Comparison of ENCODE assay signal across 36 cellular contexts in the genomic region with DNA sequence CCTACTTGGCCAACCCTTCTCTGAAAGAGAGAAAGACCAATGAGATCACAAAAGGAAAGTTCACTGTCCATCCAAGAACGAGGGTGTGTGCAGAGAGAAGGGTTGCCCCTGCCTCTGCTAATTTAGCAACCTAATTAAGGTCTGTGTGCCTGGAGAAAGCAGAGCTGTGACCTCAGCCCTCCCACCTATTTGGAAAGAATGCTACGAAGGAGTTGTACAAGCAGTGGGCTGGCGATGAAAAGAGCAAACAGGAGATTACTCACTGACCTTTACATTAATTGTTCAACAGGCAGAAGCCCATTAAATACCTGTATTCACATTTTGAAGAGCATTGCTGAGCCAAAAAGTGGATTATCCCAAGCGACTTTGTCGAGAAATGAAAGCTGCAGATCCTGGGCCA.
"Had no signal": no experiment of that assay in that cellular context is flagged by ENCODE, and none has a peak within 500 bp of the region (broad histone marks: within the 10 kb centered on the region; RNA-seq: fewer than 3 reads in every experiment).

No MANE protein-coding gene starts in this region.

- H3K36me3 Mint-ChIP-seq: activated CD4-positive, alpha-beta memory T cell treated with anti-CD3 and anti-CD28 coated beads for 36 hours; activated naive CD4-positive, alpha-beta T cell treated with anti-CD3 and anti-CD28 coated beads, Interleukin-2, amount 50 U/mL, for 72 hours; activated naive CD8-positive, alpha-beta T cell treated with anti-CD3 and anti-CD28 coated beads for 36 hours; T-cell had no signal

- H3K27me3 Mint-ChIP-seq: activated B cell treated with CpG ODN at 0.5 μM for 24 hours had no signal

- H3K4me3 Mint-ChIP-seq: activated B cell treated with CpG ODN at 0.5 μM for 24 hours; activated CD4-positive, alpha-beta memory T cell treated with anti-CD3 and anti-CD28 coated beads for 36 hours; activated CD4-positive, alpha-beta T cell treated with anti-CD3 and anti-CD28 coated beads for 36 hours; activated CD8-positive, alpha-beta T cell treated with anti-CD3 and anti-CD28 coated beads for 36 hours; activated naive CD4-positive, alpha-beta T cell treated with anti-CD3 and anti-CD28 coated beads for 36 hours; activated naive CD8-positive, alpha-beta T cell treated with anti-CD3 and anti-CD28 coated beads for 36 hours; activated T-cell treated with anti-CD3 and anti-CD28 coated beads, Interleukin-2, amount 50 U/mL, for 4 hours; activated T-cell treated with anti-CD3 and anti-CD28 coated beads, Interleukin-2, amount 50 U/mL, for 72 hours; activated T-helper 1 cell treated with anti-CD3 and anti-CD28 coated beads, Interleukin-12 subunit alpha, Interleukin-12 subunit beta, Interleukin-2, Interleukin-4 antibody, amounts not matched to agents 30 ng/mL and 10 ng/mL and 1 ng/mL, durations not matched to agents 14 hours and 24 hours and 36 hours; activated T-helper 17 cell treated with anti-CD3 and anti-CD28 coated beads, Interleukin-2, amount 50 U/mL, for 72 hours; T-cell; T-helper 1 cell treated with Interleukin-12 subunit alpha and Interleukin-12 subunit beta and Interleukin-4 antibody, amounts not matched to agents 30 μg/mL and 1 μg/mL, for 36 hours; T-helper 2 cell treated with Interferon-gamma antibody and Interleukin-4, amounts not matched to agents 5 μg/mL and 100 μg/mL, for 36 hours had no signal

- H3K4me1 ChIP-seq: adrenal gland, body of pancreas had no signal

- FAIRE-seq: TTC549 had no signal

- H3K27me3 ChIP-seq: adrenal gland, brain microvascular endothelial cell, breast epithelium had no signal

- ATAC-seq: activated CD4-positive, alpha-beta T cell treated with anti-CD3 and anti-CD28 coated beads for 36 hours; activated CD8-positive, alpha-beta T cell treated with anti-CD3 and anti-CD28 coated beads for 36 hours; activated naive CD4-positive, alpha-beta T cell treated with anti-CD3 and anti-CD28 coated beads, Interleukin-2, amount 50 U/mL, for 72 hours; activated T-cell treated with anti-CD3 and anti-CD28 coated beads, Interleukin-2, amount 50 U/mL, for 4 hours; activated T-cell treated with anti-CD3 and anti-CD28 coated beads, Interleukin-2, amount 50 U/mL, for 72 hours; activated T-helper 17 cell treated with anti-CD3 and anti-CD28 coated beads, Interleukin-2, amount 50 U/mL, for 72 hours; body of pancreas; T-cell had no signal

- H3K4me1 Mint-ChIP-seq: activated B cell treated with CpG ODN at 0.5 μM for 24 hours; activated CD4-positive, alpha-beta T cell treated with anti-CD3 and anti-CD28 coated beads for 36 hours; activated naive CD8-positive, alpha-beta T cell treated with anti-CD3 and anti-CD28 coated beads for 36 hours; activated T-helper 17 cell treated with anti-CD3 and anti-CD28 coated beads, Interleukin-2, amount 50 U/mL, for 72 hours; T-cell had no signal

- H3K27ac ChIP-seq: adrenal gland, body of pancreas, brain microvascular endothelial cell, breast epithelium, VCaP had no signal

- H3K9me3 ChIP-seq: adrenal gland, body of pancreas, breast epithelium had no signal

- DNase-seq: activated B cell treated with CpG ODN at 0.5 μM for 24 hours; activated CD4-positive, alpha-beta memory T cell treated with anti-CD3 and anti-CD28 coated beads for 36 hours; activated CD4-positive, alpha-beta T cell treated with anti-CD3 and anti-CD28 coated beads for 1 hour; activated CD4-positive, alpha-beta T cell treated with anti-CD3 and anti-CD28 coated beads for 36 hours; activated CD4-positive, alpha-beta T cell treated with anti-CD3 and anti-CD28 coated beads for 48 hours; activated CD4-positive, alpha-beta T cell treated with anti-CD3 and anti-CD28 coated beads, Interleukin-2, amount 50 U/mL, for 1 hour; activated CD4-positive, alpha-beta T cell treated with anti-CD3 and anti-CD28 coated beads, Interleukin-2, amount 50 U/mL, for 4 hours; activated CD8-positive, alpha-beta memory T cell treated with anti-CD3 and anti-CD28 coated beads, Interleukin-2, amount 50 U/mL, for 4 hours; activated CD8-positive, alpha-beta T cell treated with anti-CD3 and anti-CD28 coated beads for 36 hours; activated effector memory CD4-positive, alpha-beta T cell treated with anti-CD3 and anti-CD28 coated beads, Interleukin-2, amount 50 U/mL, for 16 hours; activated gamma-delta T cell treated with Interleukin-2 at 50 U/mL for 16 hours; activated naive CD4-positive, alpha-beta T cell; activated naive CD4-positive, alpha-beta T cell treated with anti-CD3 and anti-CD28 coated beads for 36 hours; activated naive CD4-positive, alpha-beta T cell treated with anti-CD3 and anti-CD28 coated beads, Interleukin-2, amount 50 U/mL, for 16 hours; activated naive CD8-positive, alpha-beta T cell treated with anti-CD3 and anti-CD28 coated beads for 36 hours; activated T-cell treated with anti-CD3 and anti-CD28 coated beads for 4 hours; activated T-cell treated with anti-CD3 and anti-CD28 coated beads, Interleukin-2, amount 50 U/mL, for 1 hour; activated T-cell treated with anti-CD3 and anti-CD28 coated beads, Interleukin-2, amount 50 U/mL, for 4 hours; activated T-cell treated with anti-CD3 and anti-CD28 coated beads, Interleukin-2, amount 50 U/mL, for 72 hours; adrenal gland; amniotic stem cell; aorta; body of pancreas; brain microvascular endothelial cell; central memory CD4-positive, alpha-beta T cell; T-cell; T-helper 2 cell; T-helper 9 cell had no signal

- H3K9me3 Mint-ChIP-seq: activated B cell treated with CpG ODN at 0.5 μM for 24 hours; activated CD4-positive, alpha-beta memory T cell treated with anti-CD3 and anti-CD28 coated beads for 36 hours; activated CD8-positive, alpha-beta T cell treated with anti-CD3 and anti-CD28 coated beads for 36 hours; activated naive CD4-positive, alpha-beta T cell treated with anti-CD3 and anti-CD28 coated beads for 36 hours; activated naive CD4-positive, alpha-beta T cell treated with anti-CD3 and anti-CD28 coated beads, Interleukin-2, amount 50 U/mL, for 72 hours; activated naive CD8-positive, alpha-beta T cell treated with anti-CD3 and anti-CD28 coated beads for 36 hours; activated T-cell treated with anti-CD3 and anti-CD28 coated beads, Interleukin-2, amount 50 U/mL, for 4 hours; activated T-cell treated with anti-CD3 and anti-CD28 coated beads, Interleukin-2, amount 50 U/mL, for 72 hours; activated T-helper 1 cell treated with anti-CD3 and anti-CD28 coated beads, Interleukin-12 subunit alpha, Interleukin-12 subunit beta, Interleukin-2, Interleukin-4 antibody, amounts not matched to agents 30 ng/mL and 10 ng/mL and 1 ng/mL, durations not matched to agents 14 hours and 24 hours and 36 hours; T-cell; T-helper 1 cell treated with Interleukin-12 subunit alpha and Interleukin-12 subunit beta and Interleukin-4 antibody, amounts not matched to agents 30 μg/mL and 1 μg/mL, for 36 hours; T-helper 2 cell treated with Interferon-gamma antibody and Interleukin-4, amounts not matched to agents 5 μg/mL and 100 μg/mL, for 36 hours had no signal

- H3K4me3 ChIP-seq: adrenal gland, body of pancreas, breast epithelium had no signal

- H3K27ac Mint-ChIP-seq: activated B cell treated with CpG ODN at 0.5 μM for 24 hours; activated CD4-positive, alpha-beta memory T cell treated with anti-CD3 and anti-CD28 coated beads for 36 hours; activated CD4-positive, alpha-beta T cell treated with anti-CD3 and anti-CD28 coated beads for 36 hours; activated CD8-positive, alpha-beta T cell treated with anti-CD3 and anti-CD28 coated beads for 36 hours; activated naive CD4-positive, alpha-beta T cell treated with anti-CD3 and anti-CD28 coated beads for 36 hours; activated naive CD4-positive, alpha-beta T cell treated with anti-CD3 and anti-CD28 coated beads, Interleukin-2, amount 50 U/mL, for 72 hours; activated naive CD8-positive, alpha-beta T cell treated with anti-CD3 and anti-CD28 coated beads for 36 hours; activated T-cell treated with anti-CD3 and anti-CD28 coated beads, Interleukin-2, amount 50 U/mL, for 72 hours; activated T-helper 1 cell treated with anti-CD3 and anti-CD28 coated beads, Interleukin-12 subunit alpha, Interleukin-12 subunit beta, Interleukin-2, Interleukin-4 antibody, amounts not matched to agents 30 ng/mL and 10 ng/mL and 1 ng/mL, durations not matched to agents 14 hours and 24 hours and 36 hours; activated T-helper 17 cell treated with anti-CD3 and anti-CD28 coated beads, Interleukin-2, amount 50 U/mL, for 72 hours; T-cell; T-helper 1 cell treated with Interleukin-12 subunit alpha and Interleukin-12 subunit beta and Interleukin-4 antibody, amounts not matched to agents 30 μg/mL and 1 μg/mL, for 36 hours; T-helper 2 cell treated with Interferon-gamma antibody and Interleukin-4, amounts not matched to agents 5 μg/mL and 100 μg/mL, for 36 hours had no signal

- H3K36me3 ChIP-seq: adrenal gland, brain microvascular endothelial cell, breast epithelium had no signal
